In the genomic region with DNA sequence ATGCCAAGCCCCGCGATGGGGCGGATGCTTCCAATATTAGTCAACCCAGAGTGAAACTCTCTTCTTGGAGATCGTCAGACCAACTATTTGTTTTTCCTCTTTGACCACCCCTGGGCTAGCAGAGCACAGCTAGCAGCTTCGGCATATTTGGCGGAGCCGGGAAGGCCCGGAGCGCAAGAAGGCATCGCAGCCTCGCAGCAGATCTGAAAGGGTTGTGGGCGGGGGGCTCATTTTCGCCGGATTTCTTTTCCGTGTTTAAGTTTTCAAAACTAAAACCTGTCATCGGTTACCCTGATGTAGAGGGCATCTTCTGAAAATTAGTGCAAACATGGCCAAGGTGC, we compare ENCODE assay signal across 8 cellular contexts. TPM values are rescaled to one million over a fixed set of nuclear protein-coding genes. Genes with fewer than 3 reads are reported as not detected.
A peak's percentile ranks its signal among the peaks of the same experiment; 100 is the strongest.
DNase-seq lines count a peak whose midpoint lies in the region; FAIRE-seq and TF ChIP-seq lines count a peak whose summit lies in the region.

No MANE protein-coding gene starts in this region.

- H3K4me3 ChIP-seq in endothelial cell of umbilical vein (replicated peaks in 1 of 3; ENCODE audit: insufficient read depth in 1 of 3, low read depth in 1 of 3, low read length in 3 of 3), result peak overlapping the region in 2 of 3 experiments; percentile 26 to 31
- peak overlapping the region; percentile 41 for H3K4me3 ChIP-seq in ovary

- WGBS in ovary, 3 donors, result 2 to 4% (median 4%) methylated on average over 16 of the region's 16 CpGs

- no peak overlapping the region for H3K9ac ChIP-seq in endothelial cell of umbilical vein (replicated peaks; ENCODE audit: extremely low read depth, insufficient read depth, low read length)

- H3K4me3 Mint-ChIP-seq in activated CD4-positive, alpha-beta memory T cell treated with anti-CD3 and anti-CD28 coated beads for 36 hours, result peak overlapping the region; percentile 17
- H3K4me3 Mint-ChIP-seq in activated CD4-positive, alpha-beta memory T cell treated with anti-CD3 and anti-CD28 coated beads, Interleukin-2, amount 10 ng/mL, durations not matched to agents 7 days and 5 days, result no peak overlapping the region

- no peak overlapping the region for H3K27ac Mint-ChIP-seq in activated CD4-positive, alpha-beta memory T cell treated with anti-CD3 and anti-CD28 coated beads for 36 hours
- H3K27ac Mint-ChIP-seq in activated CD4-positive, alpha-beta memory T cell treated with anti-CD3 and anti-CD28 coated beads, Interleukin-2, amount 10 ng/mL, durations not matched to agents 7 days and 5 days, result no peak overlapping the region

- no peaks in the 10 kb centered on the region for H4K20me1 ChIP-seq in endothelial cell of umbilical vein (replicated peaks; ENCODE audit: control insufficient read depth, extremely low read depth, insufficient read depth, low read length)

- H3K9me3 ChIP-seq in endothelial cell of umbilical vein (replicated peaks; ENCODE audit: control insufficient read depth, insufficient read depth, low read length), result no peaks in the 10 kb centered on the region
- no peaks in the 10 kb centered on the region for H3K9me3 ChIP-seq in ovary

- no peaks in the 10 kb centered on the region for H3K36me3 Mint-ChIP-seq in activated CD4-positive, alpha-beta memory T cell treated with anti-CD3 and anti-CD28 coated beads for 36 hours
- H3K36me3 Mint-ChIP-seq in activated CD4-positive, alpha-beta memory T cell treated with anti-CD3 and anti-CD28 coated beads, Interleukin-2, amount 10 ng/mL, durations not matched to agents 7 days and 5 days (ENCODE audit: low read depth), result no peaks in the 10 kb centered on the region

- H3K27me3 ChIP-seq in endothelial cell of umbilical vein (ENCODE audit: control insufficient read depth in 2 of 2, insufficient read depth in 2 of 2, low read length in 2 of 2) (peaks cover 48 to 59% of the 10 kb centered on the region in 2 experiments), ovary (no peaks in the 10 kb centered on the region)

- dilution Hi-C loops in endothelial cell of umbilical vein (cut with MboI; ENCODE audit: extremely low pct_ligation_motif_present, low sequenced_read_pairs), result no loop called here

- no TSS peak for BruUV-seq in endothelial cell of umbilical vein (replicated peaks; lab: Mats Ljungman, UMichigan)

- DNase-seq in activated CD4-positive, alpha-beta memory T cell treated with anti-CD3 and anti-CD28 coated beads for 36 hours, result no peak
- no peak for DNase-seq in activated CD4-positive, alpha-beta memory T cell treated with anti-CD3 and anti-CD28 coated beads, Interleukin-2, amount 10 ng/mL, durations not matched to agents 7 days and 5 days
- peak; percentile 49 for DNase-seq in NCI-H2227 (lab: John Stamatoyannopoulos, UW; ENCODE audit: unreplicated experiment)
- no peak for DNase-seq in endothelial cell of umbilical vein (ENCODE audit: low read depth, low spot score)
- peak in 2 of 5 donors; percentile 26 to 36 for DNase-seq in ovary
- no peak for DNase-seq in NCI-H1694 (lab: John Stamatoyannopoulos, UW)
- DNase-seq in activated CD4-positive, CD25-positive, alpha-beta regulatory T cell treated with anti-CD3 and anti-CD28 coated beads, Interleukin-2, amount 50 U/mL, for 72 hours, result no peak
- DNase-seq in NCI-H1048 (lab: John Stamatoyannopoulos, UW), result no peak

- H3K36me3 ChIP-seq in endothelial cell of umbilical vein (ENCODE audit: control insufficient read depth in 2 of 2, extremely low read depth in 1 of 2, insufficient read depth in 2 of 2, low read length in 2 of 2) (no peaks in the 10 kb centered on the region), ovary (no peaks in the 10 kb centered on the region)

- H3K4me1 Mint-ChIP-seq in activated CD4-positive, alpha-beta memory T cell treated with anti-CD3 and anti-CD28 coated beads for 36 hours (ENCODE audit: low read depth), result peaks cover 14% of the 10 kb centered on the region
- peaks cover 13% of the 10 kb centered on the region for H3K4me1 Mint-ChIP-seq in activated CD4-positive, alpha-beta memory T cell treated with anti-CD3 and anti-CD28 coated beads, Interleukin-2, amount 10 ng/mL, durations not matched to agents 7 days and 5 days

- no peak for TF ChIP-seq EP300 in ovary (IDR thresholded peaks at IDR 0.05)

- intact Hi-C loops in activated CD4-positive, alpha-beta memory T cell treated with anti-CD3 and anti-CD28 coated beads for 36 hours (cut with micrococcal nuclease), result no loop called here
- intact Hi-C loops in endothelial cell of umbilical vein (cut with micrococcal nuclease), result no loop called here
- intact Hi-C loops in ovary (cut with DNase I), result no loop called here

- no peaks in the 10 kb centered on the region for H3K79me2 ChIP-seq in endothelial cell of umbilical vein (ENCODE audit: control insufficient read depth, insufficient read depth, low read length)

- CTCF ChIA-PET in activated CD4-positive, alpha-beta memory T cell treated with anti-CD3 and anti-CD28 coated beads for 36 hours (lab: Charles Lee), result no interaction called here
- CTCF ChIA-PET in activated CD4-positive, alpha-beta memory T cell treated with anti-CD3 and anti-CD28 coated beads, Interleukin-2, amount 10 ng/mL, durations not matched to agents 7 days and 5 days (lab: Charles Lee), result no interaction called here
- CTCF ChIA-PET in endothelial cell of umbilical vein (lab: Charles Lee), result interaction anchor here (1.1 kb wide), 1 partner anchor 37 kb away, joined by 4 read pairs; no protein-coding TSS in a partner anchor

- no peaks in the 10 kb centered on the region for H3K9me3 Mint-ChIP-seq in activated CD4-positive, alpha-beta memory T cell treated with anti-CD3 and anti-CD28 coated beads for 36 hours
- H3K9me3 Mint-ChIP-seq in activated CD4-positive, alpha-beta memory T cell treated with anti-CD3 and anti-CD28 coated beads, Interleukin-2, amount 10 ng/mL, durations not matched to agents 7 days and 5 days, result no peaks in the 10 kb centered on the region

- TF ChIP-seq CTCF in endothelial cell of umbilical vein (IDR thresholded peaks at IDR 0.05; ENCODE audit: extremely low read depth in 1 of 2, insufficient read depth in 1 of 2, low read depth in 1 of 2, low read length in 2 of 2) (no peak), ovary (IDR thresholded peaks at IDR 0.05) (no peak)

- H3K27me3 Mint-ChIP-seq in activated CD4-positive, alpha-beta memory T cell treated with anti-CD3 and anti-CD28 coated beads for 36 hours, result peaks cover 48% of the 10 kb centered on the region
- H3K27me3 Mint-ChIP-seq in activated CD4-positive, alpha-beta memory T cell treated with anti-CD3 and anti-CD28 coated beads, Interleukin-2, amount 10 ng/mL, durations not matched to agents 7 days and 5 days, result peaks cover 65% of the 10 kb centered on the region

- peak overlapping the region; percentile 58 for H2AFZ ChIP-seq in endothelial cell of umbilical vein (ENCODE audit: low read depth, low read length)

- H3K4me2 ChIP-seq in endothelial cell of umbilical vein (ENCODE audit: insufficient read depth, low read length), result peak overlapping the region; percentile 68

- H3K4me1 ChIP-seq in endothelial cell of umbilical vein (ENCODE audit: control insufficient read depth, extremely low read depth, insufficient read depth, low read length), result no peaks in the 10 kb centered on the region
- H3K4me1 ChIP-seq in ovary (ENCODE audit: insufficient read depth), result peaks cover 4% of the 10 kb centered on the region

- H3K9me1 ChIP-seq in endothelial cell of umbilical vein (replicated peaks; ENCODE audit: control insufficient read depth, extremely low read depth, insufficient read depth, low read length), result no peaks in the 10 kb centered on the region

- FAIRE-seq in endothelial cell of umbilical vein (lab: Jason Lieb, UNC), result no peak

- POLR2A ChIA-PET in activated CD4-positive, alpha-beta memory T cell treated with anti-CD3 and anti-CD28 coated beads for 36 hours (lab: Charles Lee), result no interaction called here
- POLR2A ChIA-PET in activated CD4-positive, alpha-beta memory T cell treated with anti-CD3 and anti-CD28 coated beads, Interleukin-2, amount 10 ng/mL, durations not matched to agents 7 days and 5 days (lab: Charles Lee), result no interaction called here
- POLR2A ChIA-PET in endothelial cell of umbilical vein (lab: Charles Lee), result no interaction called here

- no peak for TF ChIP-seq POLR2A in endothelial cell of umbilical vein (IDR thresholded peaks at IDR 0.05; ENCODE audit: low read depth, low read length)
- TF ChIP-seq POLR2A in ovary (IDR thresholded peaks at IDR 0.05), result no peak

- H3K27ac ChIP-seq in endothelial cell of umbilical vein (ENCODE audit: insufficient read depth, low read depth, low read length) (no peak overlapping the region), ovary (peak overlapping the region; percentile 50 to 69)

TF ChIP-seq in endothelial cell of umbilical vein, 7 proteins besides CTCF, POLR2A, EP300 and RAD21:
- no peak for TF ChIP-seq JUN (IDR thresholded peaks at IDR 0.05; ENCODE audit: borderline replicate concordance, insufficient read depth, insufficient read length, low read depth)
- no peak for TF ChIP-seq FOS (IDR thresholded peaks at IDR 0.05; ENCODE audit: borderline replicate concordance, insufficient read depth, low read length)
- TF ChIP-seq, protein P1, sequence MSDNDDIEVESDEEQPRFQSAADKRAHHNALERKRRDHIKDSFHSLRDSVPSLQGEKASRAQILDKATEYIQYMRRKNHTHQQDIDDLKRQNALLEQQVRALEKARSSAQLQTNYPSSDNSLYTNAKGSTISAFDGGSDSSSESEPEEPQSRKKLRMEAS (IDR thresholded peaks at IDR 0.05; ENCODE audit: insufficient read depth, insufficient read length), result no peak
- TF ChIP-seq EZH2 (IDR thresholded peaks at IDR 0.05; ENCODE audit: borderline replicate concordance, low read depth, low read length, severe bottlenecking), result peak; percentile 64
- TF ChIP-seq GATA2 (IDR thresholded peaks at IDR 0.05; ENCODE audit: insufficient read depth, insufficient read length, low read depth, low read length), result no peak
- no peak for TF ChIP-seq MYC (IDR thresholded peaks at IDR 0.05; ENCODE audit: low read depth, low read length)
- TF ChIP-seq POLR2AphosphoS5 (IDR thresholded peaks at IDR 0.05; ENCODE audit: insufficient read depth, low read depth, low read length), result no peak

RNA-seq across cellular contexts. Expression of a gene that starts 0.3 kb away (rescaled TPM):
- total RNA-seq in activated CD4-positive, alpha-beta memory T cell treated with anti-CD3 and anti-CD28 coated beads for 36 hours, result not detected
- not detected for total RNA-seq in activated CD4-positive, alpha-beta memory T cell treated with anti-CD3 and anti-CD28 coated beads, Interleukin-2, amount 10 ng/mL, durations not matched to agents 7 days and 5 days
- total RNA-seq in endothelial cell of umbilical vein, result not detected in 2 replicates
- polyA plus RNA-seq in endothelial cell of umbilical vein, result not detected in 2 replicates
- not detected in 2 replicates for polyA plus RNA-seq in endothelial cell of umbilical vein (2011; cell fraction: cytosol; rRNA removed)
- not detected in 2 replicates for polyA plus RNA-seq in endothelial cell of umbilical vein (2011; cell fraction: nucleus; rRNA removed)
- not detected in 2 replicates for polyA plus RNA-seq in endothelial cell of umbilical vein (2012)
- polyA minus RNA-seq in endothelial cell of umbilical vein, result not detected in 2 replicates
- polyA minus RNA-seq in endothelial cell of umbilical vein (2011; cell fraction: cytosol; rRNA and poly(A)+ RNA removed), result not detected
- not detected in 2 replicates for polyA minus RNA-seq in endothelial cell of umbilical vein (2011; cell fraction: nucleus; rRNA and poly(A)+ RNA removed)
- total RNA-seq in ovary, result 10 to 100 TPM in 1 of 7 donors, 1 to 10 TPM in 6; 5.4 to 20.0 (median 9.1) TPM
- 10 to 100 TPM in 1 of 2 donors, 1 to 10 TPM in 1; 4.8 to 20.9 TPM for polyA plus RNA-seq in ovary
